ENCODE assay signal across 1 cellular context in genomic region chr10:89001428-89002072, GRCh38.
TF ChIP-seq lines count a peak whose summit lies in the region.

No MANE protein-coding gene starts in this region.

TF ChIP-seq in GM12878, 131 proteins besides CTCF, POLR2A, EP300 and RAD21:
- no peak for TF ChIP-seq SUPT20H (IDR thresholded peaks at IDR 0.05; ENCODE audit: borderline replicate concordance, control insufficient read depth, low read depth, low read length)
TF ChIP-seq in GM12878: peak in this region for 0.
